In the genomic region with DNA sequence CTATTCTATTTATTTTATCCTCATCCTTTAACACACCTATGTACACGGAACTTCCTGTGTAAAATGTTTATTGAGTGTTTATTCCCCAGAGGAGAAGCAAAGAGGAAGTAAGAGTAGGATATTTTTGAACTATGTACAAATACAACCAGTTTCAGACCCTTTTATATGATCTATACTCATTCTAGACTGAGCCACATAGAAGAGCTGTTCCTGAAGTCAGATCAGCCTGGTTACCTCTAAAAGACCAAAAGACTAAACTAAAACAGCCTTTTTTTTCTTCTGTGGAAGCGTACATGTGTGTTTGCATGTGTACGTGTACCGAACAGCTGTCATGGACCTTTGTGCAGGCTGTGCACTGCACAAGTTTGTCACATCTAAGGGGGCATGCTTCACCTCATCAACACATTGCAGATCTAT, we compare ENCODE assay signal across 12 cellular contexts.
A peak's percentile ranks its signal among the peaks of the same experiment; 100 is the strongest.
DNase-seq lines count a peak whose midpoint lies in the region; ATAC-seq, FAIRE-seq and TF ChIP-seq lines count a peak whose summit lies in the region.
"Had no signal": no experiment of that assay in that cellular context is flagged by ENCODE, and none has a peak within 500 bp of the region (broad histone marks: within the 10 kb centered on the region; RNA-seq: fewer than 3 reads in every experiment).

No MANE protein-coding gene starts in this region.

- no peaks in the 10 kb centered on the region for H3K9me2 ChIP-seq in Karpas-422 (replicated peaks; ENCODE audit: insufficient read depth, low read length)

- no peaks in the 10 kb centered on the region for H3K27me3 ChIP-seq in Karpas-422 (ENCODE audit: low read length)
- no peaks in the 10 kb centered on the region for H3K27me3 ChIP-seq in psoas muscle (ENCODE audit: insufficient read depth in 3 of 3, low read length in 2 of 3)

- H3K4me3 Mint-ChIP-seq in naive B cell: peak overlapping the region; percentile 60 to 87 (median 76)

- intact Hi-C loops in psoas muscle (cut with DNase I): no loop called here

- no peak for TF ChIP-seq CTCF in psoas muscle (IDR thresholded peaks at IDR 0.05)

- no peaks in the 10 kb centered on the region for H3K79me2 ChIP-seq in Karpas-422 (ENCODE audit: low read length)

- no peak for FAIRE-seq in HTR-8/SVneo (lab: Jason Lieb, UNC)

- no peaks in the 10 kb centered on the region for H3K27me3 Mint-ChIP-seq in naive B cell

- 88 to 92% (median 89%) methylated on average over 4 of the region's 4 CpGs for WGBS in psoas muscle, 3 donors

- DNase-seq in naive B cell (peak; percentile 51), Karpas-422 (no peak), psoas muscle (no peak), NCI-H526 (lab: John Stamatoyannopoulos, UW) (no peak), HTR-8/SVneo (ENCODE audit: insufficient read length, low spot score) (no peak)
- DNase-seq: activated CD8-positive, alpha-beta memory T cell treated with anti-CD3 and anti-CD28 coated beads for 24 hours; Right ventricle myocardium superior; stimulated activated CD4-positive, alpha-beta T cell treated with anti-CD3 and anti-CD28 coated beads, Interleukin-4, amount 100 ng/mL, for 4 hours had no signal

- no peak overlapping the region for H3K4me3 ChIP-seq in Karpas-422 (ENCODE audit: low read length)
- H3K4me3 ChIP-seq in psoas muscle: no peak overlapping the region

- no peak overlapping the region for H3K9ac ChIP-seq in Karpas-422 (ENCODE audit: low read length)

- H3K27ac ChIP-seq in Karpas-422 (ENCODE audit: low read length) (no peak overlapping the region), psoas muscle (no peak overlapping the region)

- no peak overlapping the region for H3K4me2 ChIP-seq in Karpas-422 (ENCODE audit: low read depth, low read length, poor library complexity, severe bottlenecking)

- H3K36me3 Mint-ChIP-seq in naive B cell: no peaks in the 10 kb centered on the region
- H3K36me3 Mint-ChIP-seq: brain had no signal

- no peaks in the 10 kb centered on the region for H3K36me3 ChIP-seq in Karpas-422 (ENCODE audit: insufficient read depth, low read length)
- H3K36me3 ChIP-seq in psoas muscle (ENCODE audit: insufficient read depth in 1 of 2, low read depth in 1 of 2): no peaks in the 10 kb centered on the region

- peak overlapping the region; percentile 81 to 97 (median 86) for H3K27ac Mint-ChIP-seq in naive B cell

- H3K4me1 ChIP-seq in Karpas-422 (ENCODE audit: low read length) (peaks cover 17% of the 10 kb centered on the region), psoas muscle (peaks cover 2% of the 10 kb centered on the region)

- H3K9me3 ChIP-seq in Karpas-422 (ENCODE audit: low read length) (no peaks in the 10 kb centered on the region), psoas muscle (no peaks in the 10 kb centered on the region)

- no peak overlapping the region for H2AFZ ChIP-seq in Karpas-422 (ENCODE audit: low read length)

- ATAC-seq in GM18873 (IDR thresholded peaks at IDR 0.05; ENCODE audit: low FRiP score, unreplicated experiment): peak; percentile 81
- ATAC-seq in GM21825 (IDR thresholded peaks at IDR 0.05; ENCODE audit: unreplicated experiment): peak; percentile 63
- peak; percentile 58 for ATAC-seq in HG03460 (IDR thresholded peaks at IDR 0.05; ENCODE audit: unreplicated experiment)
- ATAC-seq in naive B cell (ENCODE audit: low read depth in 2 of 2): peak; percentile 71 to 78
- no peak for ATAC-seq in psoas muscle

- H4K20me1 ChIP-seq in Karpas-422 (ENCODE audit: insufficient read depth, low read depth, low read length): no peaks in the 10 kb centered on the region

- peaks cover 0 to 1% (median 0%) of the 10 kb centered on the region in 7 donors for H3K9me3 Mint-ChIP-seq in naive B cell

- peaks cover 51 to 61% (median 58%) of the 10 kb centered on the region in 3 donors for H3K4me1 Mint-ChIP-seq in naive B cell

Comparison
In these comparisons a context has a peak if more than half of its experiments do, and no peak if none do; other contexts are left out.
1. ATAC-seq: peak in GM18873 (single experiment), GM21825 (single experiment), HG03460 (single experiment) and naive B cell (2 of 2); none in psoas muscle (0 of 4).